1 cellular context compared by ENCODE assay signal in the genomic region with DNA sequence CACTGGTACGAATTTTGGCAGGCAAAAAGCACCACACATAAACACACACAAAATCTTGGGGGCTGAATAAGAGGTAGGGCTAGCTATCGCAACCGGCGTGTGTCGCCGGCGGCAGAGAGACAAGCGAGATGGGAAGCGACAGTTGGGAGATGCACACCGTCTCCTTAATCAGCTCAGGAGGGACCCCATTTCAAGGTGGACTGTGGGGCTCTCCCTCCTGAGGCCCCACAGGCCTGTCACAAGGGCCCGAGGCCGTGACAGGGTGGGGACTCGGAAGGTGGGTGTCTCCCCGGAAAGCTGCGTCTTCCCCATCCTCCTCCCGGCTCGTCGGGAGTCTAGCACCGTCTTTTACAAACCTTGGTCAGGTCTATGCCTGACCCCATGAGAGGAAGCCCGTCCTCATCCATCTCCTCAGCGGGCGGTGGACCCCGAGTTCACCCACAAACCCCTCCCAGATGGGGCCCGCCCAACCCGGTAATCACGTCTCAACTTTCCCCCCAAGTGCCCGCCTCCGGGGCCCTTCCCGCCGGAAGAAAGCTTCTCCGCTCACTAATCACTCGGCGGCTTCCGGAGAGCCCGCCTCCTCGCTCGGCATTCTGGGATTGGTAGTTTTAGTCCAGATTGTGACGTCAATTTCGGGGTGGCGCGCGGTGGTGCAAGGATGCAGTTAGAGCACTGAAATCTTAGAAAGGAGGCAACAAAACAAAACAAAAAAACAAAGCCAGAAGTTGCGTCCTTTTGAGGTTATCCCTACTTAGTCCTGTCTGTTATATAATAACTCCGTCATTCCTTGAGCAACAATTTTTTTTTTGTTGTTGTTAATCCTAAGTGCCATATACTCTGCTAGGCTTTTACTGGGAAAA.
A peak's percentile ranks its signal among the peaks of the same experiment; 100 is the strongest.
TF ChIP-seq lines count a peak whose summit lies in the region.

A gene with protein sequence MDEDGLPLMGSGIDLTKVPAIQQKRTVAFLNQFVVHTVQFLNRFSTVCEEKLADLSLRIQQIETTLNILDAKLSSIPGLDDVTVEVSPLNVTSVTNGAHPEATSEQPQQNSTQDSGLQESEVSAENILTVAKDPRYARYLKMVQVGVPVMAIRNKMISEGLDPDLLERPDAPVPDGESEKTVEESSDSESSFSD (minus strand): TSS at position 436 of the 863 bp plus-strand sequence. CDS start 29 bp downstream, at position 407.

TF ChIP-seq in HepG2, 621 proteins besides CTCF, POLR2A, EP300 and RAD21 (continued from another document and continues in another):
- TF ChIP-seq, protein P1, sequence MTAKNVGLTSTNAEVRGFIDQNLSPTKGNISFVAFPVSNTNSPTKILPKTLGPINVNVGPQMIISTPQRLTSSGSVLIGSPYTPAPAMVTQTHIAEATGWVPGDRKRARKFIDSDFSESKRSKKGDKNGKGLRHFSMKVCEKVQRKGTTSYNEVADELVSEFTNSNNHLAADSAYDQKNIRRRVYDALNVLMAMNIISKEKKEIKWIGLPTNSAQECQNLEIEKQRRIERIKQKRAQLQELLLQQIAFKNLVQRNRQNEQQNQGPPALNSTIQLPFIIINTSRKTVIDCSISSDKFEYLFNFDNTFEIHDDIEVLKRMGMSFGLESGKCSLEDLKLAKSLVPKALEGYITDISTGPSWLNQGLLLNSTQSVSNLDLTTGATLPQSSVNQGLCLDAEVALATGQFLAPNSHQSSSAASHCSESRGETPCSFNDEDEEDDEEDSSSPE (CRISPR knock-in tag; IDR thresholded peaks at IDR 0.05) = peak; percentile 80
- TF ChIP-seq ZNF724P (CRISPR knock-in tag; IDR thresholded peaks at IDR 0.05; ENCODE audit: borderline replicate concordance) (no peak), DNMT1 (CRISPR knock-in tag; IDR thresholded peaks at IDR 0.05) (no peak), SIN3B (IDR thresholded peaks at IDR 0.05; ENCODE audit: low read length) (no peak), JDP2 (CRISPR knock-in tag; IDR thresholded peaks at IDR 0.05; ENCODE audit: borderline replicate concordance) (no peak), ZNF619 (CRISPR knock-in tag; IDR thresholded peaks at IDR 0.05) (0 out of 2 replicates have a peak, but pooled peaks have one; percentile 27), ZNF124 (CRISPR knock-in tag; IDR thresholded peaks at IDR 0.05) (no peak), FOXK1 (CRISPR knock-in tag; IDR thresholded peaks at IDR 0.05; ENCODE audit: borderline replicate concordance, low read depth) (no peak; the same call in 1 of the 2 replicates), ZNF230 (CRISPR knock-in tag; IDR thresholded peaks at IDR 0.05) (no peak), ZNF777 (CRISPR knock-in tag; IDR thresholded peaks at IDR 0.05) (no peak), AKAP8 (CRISPR knock-in tag; IDR thresholded peaks at IDR 0.05) (no peak), NR2F6 (IDR thresholded peaks at IDR 0.05) (no peak), NR2F6 (CRISPR knock-in tag; IDR thresholded peaks at IDR 0.05) (peak; percentile 7; the same call in 1 of the 2 replicates)
- TF ChIP-seq, protein P2, sequence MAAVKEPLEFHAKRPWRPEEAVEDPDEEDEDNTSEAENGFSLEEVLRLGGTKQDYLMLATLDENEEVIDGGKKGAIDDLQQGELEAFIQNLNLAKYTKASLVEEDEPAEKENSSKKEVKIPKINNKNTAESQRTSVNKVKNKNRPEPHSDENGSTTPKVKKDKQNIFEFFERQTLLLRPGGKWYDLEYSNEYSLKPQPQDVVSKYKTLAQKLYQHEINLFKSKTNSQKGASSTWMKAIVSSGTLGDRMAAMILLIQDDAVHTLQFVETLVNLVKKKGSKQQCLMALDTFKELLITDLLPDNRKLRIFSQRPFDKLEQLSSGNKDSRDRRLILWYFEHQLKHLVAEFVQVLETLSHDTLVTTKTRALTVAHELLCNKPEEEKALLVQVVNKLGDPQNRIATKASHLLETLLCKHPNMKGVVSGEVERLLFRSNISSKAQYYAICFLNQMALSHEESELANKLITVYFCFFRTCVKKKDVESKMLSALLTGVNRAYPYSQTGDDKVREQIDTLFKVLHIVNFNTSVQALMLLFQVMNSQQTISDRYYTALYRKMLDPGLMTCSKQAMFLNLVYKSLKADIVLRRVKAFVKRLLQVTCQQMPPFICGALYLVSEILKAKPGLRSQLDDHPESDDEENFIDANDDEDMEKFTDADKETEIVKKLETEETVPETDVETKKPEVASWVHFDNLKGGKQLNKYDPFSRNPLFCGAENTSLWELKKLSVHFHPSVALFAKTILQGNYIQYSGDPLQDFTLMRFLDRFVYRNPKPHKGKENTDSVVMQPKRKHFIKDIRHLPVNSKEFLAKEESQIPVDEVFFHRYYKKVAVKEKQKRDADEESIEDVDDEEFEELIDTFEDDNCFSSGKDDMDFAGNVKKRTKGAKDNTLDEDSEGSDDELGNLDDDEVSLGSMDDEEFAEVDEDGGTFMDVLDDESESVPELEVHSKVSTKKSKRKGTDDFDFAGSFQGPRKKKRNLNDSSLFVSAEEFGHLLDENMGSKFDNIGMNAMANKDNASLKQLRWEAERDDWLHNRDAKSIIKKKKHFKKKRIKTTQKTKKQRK (IDR thresholded peaks at IDR 0.05; ENCODE audit: low read length) = no peak
- TF ChIP-seq, protein P3, sequence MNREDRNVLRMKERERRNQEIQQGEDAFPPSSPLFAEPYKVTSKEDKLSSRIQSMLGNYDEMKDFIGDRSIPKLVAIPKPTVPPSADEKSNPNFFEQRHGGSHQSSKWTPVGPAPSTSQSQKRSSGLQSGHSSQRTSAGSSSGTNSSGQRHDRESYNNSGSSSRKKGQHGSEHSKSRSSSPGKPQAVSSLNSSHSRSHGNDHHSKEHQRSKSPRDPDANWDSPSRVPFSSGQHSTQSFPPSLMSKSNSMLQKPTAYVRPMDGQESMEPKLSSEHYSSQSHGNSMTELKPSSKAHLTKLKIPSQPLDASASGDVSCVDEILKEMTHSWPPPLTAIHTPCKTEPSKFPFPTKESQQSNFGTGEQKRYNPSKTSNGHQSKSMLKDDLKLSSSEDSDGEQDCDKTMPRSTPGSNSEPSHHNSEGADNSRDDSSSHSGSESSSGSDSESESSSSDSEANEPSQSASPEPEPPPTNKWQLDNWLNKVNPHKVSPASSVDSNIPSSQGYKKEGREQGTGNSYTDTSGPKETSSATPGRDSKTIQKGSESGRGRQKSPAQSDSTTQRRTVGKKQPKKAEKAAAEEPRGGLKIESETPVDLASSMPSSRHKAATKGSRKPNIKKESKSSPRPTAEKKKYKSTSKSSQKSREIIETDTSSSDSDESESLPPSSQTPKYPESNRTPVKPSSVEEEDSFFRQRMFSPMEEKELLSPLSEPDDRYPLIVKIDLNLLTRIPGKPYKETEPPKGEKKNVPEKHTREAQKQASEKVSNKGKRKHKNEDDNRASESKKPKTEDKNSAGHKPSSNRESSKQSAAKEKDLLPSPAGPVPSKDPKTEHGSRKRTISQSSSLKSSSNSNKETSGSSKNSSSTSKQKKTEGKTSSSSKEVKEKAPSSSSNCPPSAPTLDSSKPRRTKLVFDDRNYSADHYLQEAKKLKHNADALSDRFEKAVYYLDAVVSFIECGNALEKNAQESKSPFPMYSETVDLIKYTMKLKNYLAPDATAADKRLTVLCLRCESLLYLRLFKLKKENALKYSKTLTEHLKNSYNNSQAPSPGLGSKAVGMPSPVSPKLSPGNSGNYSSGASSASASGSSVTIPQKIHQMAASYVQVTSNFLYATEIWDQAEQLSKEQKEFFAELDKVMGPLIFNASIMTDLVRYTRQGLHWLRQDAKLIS (CRISPR knock-in tag; IDR thresholded peaks at IDR 0.05) = no peak
- TF ChIP-seq, protein P4, sequence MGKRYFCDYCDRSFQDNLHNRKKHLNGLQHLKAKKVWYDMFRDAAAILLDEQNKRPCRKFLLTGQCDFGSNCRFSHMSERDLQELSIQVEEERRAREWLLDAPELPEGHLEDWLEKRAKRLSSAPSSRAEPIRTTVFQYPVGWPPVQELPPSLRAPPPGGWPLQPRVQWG (CRISPR knock-in tag; IDR thresholded peaks at IDR 0.05; ENCODE audit: borderline replicate concordance, low read depth) = no peak
- TF ChIP-seq, protein P5, sequence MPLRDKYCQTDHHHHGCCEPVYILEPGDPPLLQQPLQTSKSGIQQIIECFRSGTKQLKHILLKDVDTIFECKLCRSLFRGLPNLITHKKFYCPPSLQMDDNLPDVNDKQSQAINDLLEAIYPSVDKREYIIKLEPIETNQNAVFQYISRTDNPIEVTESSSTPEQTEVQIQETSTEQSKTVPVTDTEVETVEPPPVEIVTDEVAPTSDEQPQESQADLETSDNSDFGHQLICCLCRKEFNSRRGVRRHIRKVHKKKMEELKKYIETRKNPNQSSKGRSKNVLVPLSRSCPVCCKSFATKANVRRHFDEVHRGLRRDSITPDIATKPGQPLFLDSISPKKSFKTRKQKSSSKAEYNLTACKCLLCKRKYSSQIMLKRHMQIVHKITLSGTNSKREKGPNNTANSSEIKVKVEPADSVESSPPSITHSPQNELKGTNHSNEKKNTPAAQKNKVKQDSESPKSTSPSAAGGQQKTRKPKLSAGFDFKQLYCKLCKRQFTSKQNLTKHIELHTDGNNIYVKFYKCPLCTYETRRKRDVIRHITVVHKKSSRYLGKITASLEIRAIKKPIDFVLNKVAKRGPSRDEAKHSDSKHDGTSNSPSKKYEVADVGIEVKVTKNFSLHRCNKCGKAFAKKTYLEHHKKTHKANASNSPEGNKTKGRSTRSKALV (CRISPR knock-in tag; IDR thresholded peaks at IDR 0.05) = no peak
- TF ChIP-seq, protein P6, sequence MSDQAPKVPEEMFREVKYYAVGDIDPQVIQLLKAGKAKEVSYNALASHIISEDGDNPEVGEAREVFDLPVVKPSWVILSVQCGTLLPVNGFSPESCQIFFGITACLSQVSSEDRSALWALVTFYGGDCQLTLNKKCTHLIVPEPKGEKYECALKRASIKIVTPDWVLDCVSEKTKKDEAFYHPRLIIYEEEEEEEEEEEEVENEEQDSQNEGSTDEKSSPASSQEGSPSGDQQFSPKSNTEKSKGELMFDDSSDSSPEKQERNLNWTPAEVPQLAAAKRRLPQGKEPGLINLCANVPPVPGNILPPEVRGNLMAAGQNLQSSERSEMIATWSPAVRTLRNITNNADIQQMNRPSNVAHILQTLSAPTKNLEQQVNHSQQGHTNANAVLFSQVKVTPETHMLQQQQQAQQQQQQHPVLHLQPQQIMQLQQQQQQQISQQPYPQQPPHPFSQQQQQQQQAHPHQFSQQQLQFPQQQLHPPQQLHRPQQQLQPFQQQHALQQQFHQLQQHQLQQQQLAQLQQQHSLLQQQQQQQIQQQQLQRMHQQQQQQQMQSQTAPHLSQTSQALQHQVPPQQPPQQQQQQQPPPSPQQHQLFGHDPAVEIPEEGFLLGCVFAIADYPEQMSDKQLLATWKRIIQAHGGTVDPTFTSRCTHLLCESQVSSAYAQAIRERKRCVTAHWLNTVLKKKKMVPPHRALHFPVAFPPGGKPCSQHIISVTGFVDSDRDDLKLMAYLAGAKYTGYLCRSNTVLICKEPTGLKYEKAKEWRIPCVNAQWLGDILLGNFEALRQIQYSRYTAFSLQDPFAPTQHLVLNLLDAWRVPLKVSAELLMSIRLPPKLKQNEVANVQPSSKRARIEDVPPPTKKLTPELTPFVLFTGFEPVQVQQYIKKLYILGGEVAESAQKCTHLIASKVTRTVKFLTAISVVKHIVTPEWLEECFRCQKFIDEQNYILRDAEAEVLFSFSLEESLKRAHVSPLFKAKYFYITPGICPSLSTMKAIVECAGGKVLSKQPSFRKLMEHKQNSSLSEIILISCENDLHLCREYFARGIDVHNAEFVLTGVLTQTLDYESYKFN (CRISPR knock-in tag; conservative IDR thresholded peaks at IDR 0.05) = 0 out of 2 replicates have a peak, but pooled peaks have one; percentile 30
- TF ChIP-seq, protein P7, sequence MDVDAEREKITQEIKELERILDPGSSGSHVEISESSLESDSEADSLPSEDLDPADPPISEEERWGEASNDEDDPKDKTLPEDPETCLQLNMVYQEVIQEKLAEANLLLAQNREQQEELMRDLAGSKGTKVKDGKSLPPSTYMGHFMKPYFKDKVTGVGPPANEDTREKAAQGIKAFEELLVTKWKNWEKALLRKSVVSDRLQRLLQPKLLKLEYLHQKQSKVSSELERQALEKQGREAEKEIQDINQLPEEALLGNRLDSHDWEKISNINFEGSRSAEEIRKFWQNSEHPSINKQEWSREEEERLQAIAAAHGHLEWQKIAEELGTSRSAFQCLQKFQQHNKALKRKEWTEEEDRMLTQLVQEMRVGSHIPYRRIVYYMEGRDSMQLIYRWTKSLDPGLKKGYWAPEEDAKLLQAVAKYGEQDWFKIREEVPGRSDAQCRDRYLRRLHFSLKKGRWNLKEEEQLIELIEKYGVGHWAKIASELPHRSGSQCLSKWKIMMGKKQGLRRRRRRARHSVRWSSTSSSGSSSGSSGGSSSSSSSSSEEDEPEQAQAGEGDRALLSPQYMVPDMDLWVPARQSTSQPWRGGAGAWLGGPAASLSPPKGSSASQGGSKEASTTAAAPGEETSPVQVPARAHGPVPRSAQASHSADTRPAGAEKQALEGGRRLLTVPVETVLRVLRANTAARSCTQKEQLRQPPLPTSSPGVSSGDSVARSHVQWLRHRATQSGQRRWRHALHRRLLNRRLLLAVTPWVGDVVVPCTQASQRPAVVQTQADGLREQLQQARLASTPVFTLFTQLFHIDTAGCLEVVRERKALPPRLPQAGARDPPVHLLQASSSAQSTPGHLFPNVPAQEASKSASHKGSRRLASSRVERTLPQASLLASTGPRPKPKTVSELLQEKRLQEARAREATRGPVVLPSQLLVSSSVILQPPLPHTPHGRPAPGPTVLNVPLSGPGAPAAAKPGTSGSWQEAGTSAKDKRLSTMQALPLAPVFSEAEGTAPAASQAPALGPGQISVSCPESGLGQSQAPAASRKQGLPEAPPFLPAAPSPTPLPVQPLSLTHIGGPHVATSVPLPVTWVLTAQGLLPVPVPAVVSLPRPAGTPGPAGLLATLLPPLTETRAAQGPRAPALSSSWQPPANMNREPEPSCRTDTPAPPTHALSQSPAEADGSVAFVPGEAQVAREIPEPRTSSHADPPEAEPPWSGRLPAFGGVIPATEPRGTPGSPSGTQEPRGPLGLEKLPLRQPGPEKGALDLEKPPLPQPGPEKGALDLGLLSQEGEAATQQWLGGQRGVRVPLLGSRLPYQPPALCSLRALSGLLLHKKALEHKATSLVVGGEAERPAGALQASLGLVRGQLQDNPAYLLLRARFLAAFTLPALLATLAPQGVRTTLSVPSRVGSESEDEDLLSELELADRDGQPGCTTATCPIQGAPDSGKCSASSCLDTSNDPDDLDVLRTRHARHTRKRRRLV (CRISPR knock-in tag; IDR thresholded peaks at IDR 0.05) = 0 out of 2 replicates have a peak, but pooled peaks have one; percentile 54
- TF ChIP-seq, protein P8, sequence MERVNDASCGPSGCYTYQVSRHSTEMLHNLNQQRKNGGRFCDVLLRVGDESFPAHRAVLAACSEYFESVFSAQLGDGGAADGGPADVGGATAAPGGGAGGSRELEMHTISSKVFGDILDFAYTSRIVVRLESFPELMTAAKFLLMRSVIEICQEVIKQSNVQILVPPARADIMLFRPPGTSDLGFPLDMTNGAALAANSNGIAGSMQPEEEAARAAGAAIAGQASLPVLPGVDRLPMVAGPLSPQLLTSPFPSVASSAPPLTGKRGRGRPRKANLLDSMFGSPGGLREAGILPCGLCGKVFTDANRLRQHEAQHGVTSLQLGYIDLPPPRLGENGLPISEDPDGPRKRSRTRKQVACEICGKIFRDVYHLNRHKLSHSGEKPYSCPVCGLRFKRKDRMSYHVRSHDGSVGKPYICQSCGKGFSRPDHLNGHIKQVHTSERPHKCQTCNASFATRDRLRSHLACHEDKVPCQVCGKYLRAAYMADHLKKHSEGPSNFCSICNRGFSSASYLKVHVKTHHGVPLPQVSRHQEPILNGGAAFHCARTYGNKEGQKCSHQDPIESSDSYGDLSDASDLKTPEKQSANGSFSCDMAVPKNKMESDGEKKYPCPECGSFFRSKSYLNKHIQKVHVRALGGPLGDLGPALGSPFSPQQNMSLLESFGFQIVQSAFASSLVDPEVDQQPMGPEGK (CRISPR knock-in tag; IDR thresholded peaks at IDR 0.05) = peak; percentile 68
- TF ChIP-seq, protein P9, sequence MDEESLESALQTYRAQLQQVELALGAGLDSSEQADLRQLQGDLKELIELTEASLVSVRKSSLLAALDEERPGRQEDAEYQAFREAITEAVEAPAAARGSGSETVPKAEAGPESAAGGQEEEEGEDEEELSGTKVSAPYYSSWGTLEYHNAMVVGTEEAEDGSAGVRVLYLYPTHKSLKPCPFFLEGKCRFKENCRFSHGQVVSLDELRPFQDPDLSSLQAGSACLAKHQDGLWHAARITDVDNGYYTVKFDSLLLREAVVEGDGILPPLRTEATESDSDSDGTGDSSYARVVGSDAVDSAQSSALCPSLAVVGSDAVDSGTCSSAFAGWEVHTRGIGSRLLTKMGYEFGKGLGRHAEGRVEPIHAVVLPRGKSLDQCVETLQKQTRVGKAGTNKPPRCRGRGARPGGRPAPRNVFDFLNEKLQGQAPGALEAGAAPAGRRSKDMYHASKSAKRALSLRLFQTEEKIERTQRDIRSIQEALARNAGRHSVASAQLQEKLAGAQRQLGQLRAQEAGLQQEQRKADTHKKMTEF (CRISPR knock-in tag; IDR thresholded peaks at IDR 0.05) = peak; percentile 53; the same call in 1 of the 2 replicates
